In the genomic region with DNA sequence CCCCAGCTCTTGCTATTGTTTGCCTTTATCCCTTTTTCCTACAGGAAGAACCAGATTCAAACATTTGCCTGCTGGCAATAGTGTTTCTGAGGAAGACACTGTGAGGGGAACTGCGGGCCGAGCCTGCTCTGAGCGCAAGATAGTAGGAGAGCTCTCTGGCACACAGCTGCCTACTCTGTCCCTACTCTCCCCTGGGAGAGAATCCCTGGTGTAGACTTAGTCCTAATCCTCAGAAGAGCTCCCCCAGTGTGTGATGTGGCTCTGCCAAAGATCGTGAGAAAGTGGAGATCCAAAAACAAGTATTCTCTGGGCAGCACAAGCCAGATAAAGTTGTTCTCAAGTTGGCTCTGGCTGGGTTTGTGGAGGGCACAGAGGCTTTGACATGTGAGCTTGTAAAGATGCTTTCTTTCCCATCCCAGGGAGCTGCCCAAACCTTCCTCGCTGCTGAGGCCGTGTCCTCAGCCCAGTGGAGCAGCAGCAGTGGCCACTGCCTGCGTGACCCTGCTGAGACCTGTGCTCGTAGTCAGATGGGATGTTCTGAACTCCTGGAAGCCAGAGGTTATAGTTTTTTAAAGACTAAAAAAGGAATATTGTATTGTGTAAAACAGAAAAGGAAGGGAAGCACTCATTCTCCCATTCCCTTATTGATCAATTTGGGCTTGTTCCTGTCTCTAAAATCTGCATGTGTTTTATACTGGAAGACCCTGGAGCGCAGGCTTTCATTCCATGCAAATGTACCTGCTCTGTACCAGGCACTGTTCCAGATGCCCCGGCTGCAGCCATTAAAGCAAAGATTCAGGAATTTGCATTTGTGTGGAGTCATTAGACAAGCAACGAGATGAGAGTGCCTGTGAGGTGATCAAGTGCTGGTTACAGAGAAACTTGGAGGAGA, we compare ENCODE assay signal across 25 cellular contexts. TPM values are rescaled to one million over a fixed set of nuclear protein-coding genes. Genes with fewer than 3 reads are reported as not detected.
DNase-seq lines count a peak whose midpoint lies in the region; ATAC-seq, FAIRE-seq and TF ChIP-seq lines count a peak whose summit lies in the region.
"Had no signal": no experiment of that assay in that cellular context is flagged by ENCODE, and none has a peak within 500 bp of the region (broad histone marks: within the 10 kb centered on the region; RNA-seq: fewer than 3 reads in every experiment).

No MANE protein-coding gene starts in this region.

- 60 to 61% methylated on average over 11 of the region's 11 CpGs for WGBS in pancreas, 2 donors

- H3K27me3 Mint-ChIP-seq in chondrocyte (ENCODE audit: low read depth) = no peaks in the 10 kb centered on the region
- H3K27me3 Mint-ChIP-seq: activated CD4-positive, alpha-beta T cell treated with anti-CD3 and anti-CD28 coated beads for 36 hours had no signal

- no peaks in the 10 kb centered on the region for H3K27me3 ChIP-seq in pancreas
- H3K27me3 ChIP-seq: MG63, SJSA1 had no signal

- H3K9me3 Mint-ChIP-seq in chondrocyte (ENCODE audit: low read depth) = no peaks in the 10 kb centered on the region
- H3K9me3 Mint-ChIP-seq: activated naive CD4-positive, alpha-beta T cell treated with anti-CD3 and anti-CD28 coated beads, Interleukin-2, amount 50 U/mL, for 72 hours; CD8-positive, alpha-beta memory T cell; HFFc6 had no signal

- H3K4me3 ChIP-seq in pancreas = no peak overlapping the region
- H3K4me3 ChIP-seq: esophagus squamous epithelium, lung, MG63, SJSA1, thoracic aorta had no signal

- peak overlapping the region; percentile 73 for H3K27ac Mint-ChIP-seq in chondrocyte (ENCODE audit: unreplicated experiment)
- H3K27ac Mint-ChIP-seq: activated CD4-positive, alpha-beta T cell treated with anti-CD3 and anti-CD28 coated beads for 36 hours; activated naive CD4-positive, alpha-beta T cell treated with anti-CD3 and anti-CD28 coated beads, Interleukin-2, amount 50 U/mL, for 72 hours had no signal

- no peak overlapping the region for H3K27ac ChIP-seq in pancreas
- H3K27ac ChIP-seq: esophagus squamous epithelium, SJSA1, thoracic aorta had no signal

- no peaks in the 10 kb centered on the region for H3K36me3 ChIP-seq in pancreas
- H3K36me3 ChIP-seq: esophagus squamous epithelium, MG63, SJSA1, thoracic aorta had no signal

- intact Hi-C loops in pancreas (cut with DNase I) = no loop called here

- H3K9me3 ChIP-seq in pancreas = no peaks in the 10 kb centered on the region
- H3K9me3 ChIP-seq: esophagus squamous epithelium, MG63, SJSA1, thoracic aorta had no signal

- ATAC-seq in pancreas (peak in 3 of 4 donors; percentile 26 to 52 (median 29)), HG02571 (IDR thresholded peaks at IDR 0.05; ENCODE audit: unreplicated experiment) (no peak)
- ATAC-seq: activated CD4-positive, alpha-beta T cell treated with anti-CD3 and anti-CD28 coated beads for 36 hours; activated naive CD4-positive, alpha-beta T cell treated with anti-CD3 and anti-CD28 coated beads, Interleukin-2, amount 50 U/mL, for 72 hours; Panc1 had no signal

- no peak for FAIRE-seq in pancreas (lab: Jason Lieb, UNC)

- TF ChIP-seq CTCF in chondrocyte (IDR thresholded peaks at IDR 0.05) (no peak), pancreas (IDR thresholded peaks at IDR 0.05) (no peak)

- H3K4me1 Mint-ChIP-seq in chondrocyte (ENCODE audit: low read depth) = peaks cover 14% of the 10 kb centered on the region

- no peaks in the 10 kb centered on the region for H3K36me3 Mint-ChIP-seq in chondrocyte (ENCODE audit: low read depth)
- H3K36me3 Mint-ChIP-seq: activated naive CD4-positive, alpha-beta T cell treated with anti-CD3 and anti-CD28 coated beads, Interleukin-2, amount 50 U/mL, for 72 hours; CD8-positive, alpha-beta memory T cell had no signal

- peaks cover 0 to 3% (median 0%) of the 10 kb centered on the region in 3 donors for H3K4me1 ChIP-seq in pancreas
- H3K4me1 ChIP-seq: SJSA1 had no signal

- DNase-seq in EH (ENCODE audit: low read depth) = peak; percentile 3
- peak; percentile 36 for DNase-seq in NCI-H1048 (lab: John Stamatoyannopoulos, UW)
- no peak for DNase-seq in chondrocyte (ENCODE audit: low spot score)
- no peak for DNase-seq in pancreas
- DNase-seq in activated CD4-positive, CD25-positive, alpha-beta regulatory T cell (lab: John Stamatoyannopoulos, UW) = no peak
- DNase-seq in NCI-H146 treated with DMSO at 0.1 percent for 48 hours (lab: John Stamatoyannopoulos, UW; ENCODE audit: unreplicated experiment) = no peak
- DNase-seq in erythroblast (lab: John Stamatoyannopoulos, UW) = no peak
- DNase-seq: activated CD4-positive, alpha-beta T cell treated with anti-CD3 and anti-CD28 coated beads for 36 hours; CD8-positive, alpha-beta memory T cell; effector memory CD4-positive, alpha-beta T cell; esophagus squamous epithelium; HFFc6; kidney glomerular epithelial cell; MG63; NCI-H1694; stimulated activated CD4-positive, alpha-beta T cell treated with anti-CD3 and anti-CD28 coated beads, Interleukin-2, amount 100 ng/mL, for 48 hours; stimulated activated naive CD4-positive, alpha-beta T cell treated with Interleukin-2 at 50 U/mL for 16 hours; T-helper 1 cell had no signal

- no peak overlapping the region for H3K4me3 Mint-ChIP-seq in chondrocyte (ENCODE audit: unreplicated experiment)
- H3K4me3 Mint-ChIP-seq: activated CD4-positive, alpha-beta T cell treated with anti-CD3 and anti-CD28 coated beads for 36 hours; CD8-positive, alpha-beta memory T cell; HFFc6 had no signal

- TF ChIP-seq POLR2A in erythroblast (IDR thresholded peaks at IDR 0.05; ENCODE audit: low read length) = no peak

RNA-seq across cellular contexts. Expression of a gene that starts 30.7 kb away (rescaled TPM):
- total RNA-seq in chondrocyte (not detected in 3 replicates), pancreas (1 to 10 TPM in 1 of 6 donors, under 1 TPM in 5; 0.21 to 1.4 (median 0.46) TPM)
- 1 to 10 TPM; 1.4 to 1.7 TPM for polyA plus RNA-seq in pancreas
- total RNA-seq: esophagus squamous epithelium, HFFc6, renal cortical epithelial cell, SJSA1 had no signal
- polyA plus RNA-seq: CD8-positive, alpha-beta memory T cell had no signal

RNA-seq across cellular contexts. Expression of a gene that starts 40.5 kb away (rescaled TPM):
- total RNA-seq in chondrocyte (52.2 to 70.6 TPM (median 53.1 TPM) in 3 replicates), pancreas (10 to 100 TPM; 19.3 to 28.2 (median 25.0) TPM)
- 10 to 100 TPM; 45.0 to 47.9 TPM for polyA plus RNA-seq in pancreas

RNA-seq across cellular contexts. Expression of a gene that starts 41.3 kb away (rescaled TPM):
- total RNA-seq in chondrocyte (169 to 200 TPM (median 175 TPM) in 3 replicates), pancreas (10 to 100 TPM; 60.6 to 85.1 (median 75.2) TPM)
- polyA plus RNA-seq in pancreas = 10 to 100 TPM; 43.7 to 91.7 TPM

Comparison
In these comparisons a context has a peak if more than half of its experiments do, and no peak if none do; other contexts are left out.
1. DNase-seq: peak in EH (single experiment) and NCI-H1048 (single experiment); none in chondrocyte (single experiment), pancreas (0 of 6), activated CD4-positive, CD25-positive, alpha-beta regulatory T cell (0 of 4), NCI-H146 treated with DMSO at 0.1 percent for 48 hours (single experiment) and erythroblast (0 of 2).